Comparison of ENCODE assay signal across 1 cellular context in the genomic region with DNA sequence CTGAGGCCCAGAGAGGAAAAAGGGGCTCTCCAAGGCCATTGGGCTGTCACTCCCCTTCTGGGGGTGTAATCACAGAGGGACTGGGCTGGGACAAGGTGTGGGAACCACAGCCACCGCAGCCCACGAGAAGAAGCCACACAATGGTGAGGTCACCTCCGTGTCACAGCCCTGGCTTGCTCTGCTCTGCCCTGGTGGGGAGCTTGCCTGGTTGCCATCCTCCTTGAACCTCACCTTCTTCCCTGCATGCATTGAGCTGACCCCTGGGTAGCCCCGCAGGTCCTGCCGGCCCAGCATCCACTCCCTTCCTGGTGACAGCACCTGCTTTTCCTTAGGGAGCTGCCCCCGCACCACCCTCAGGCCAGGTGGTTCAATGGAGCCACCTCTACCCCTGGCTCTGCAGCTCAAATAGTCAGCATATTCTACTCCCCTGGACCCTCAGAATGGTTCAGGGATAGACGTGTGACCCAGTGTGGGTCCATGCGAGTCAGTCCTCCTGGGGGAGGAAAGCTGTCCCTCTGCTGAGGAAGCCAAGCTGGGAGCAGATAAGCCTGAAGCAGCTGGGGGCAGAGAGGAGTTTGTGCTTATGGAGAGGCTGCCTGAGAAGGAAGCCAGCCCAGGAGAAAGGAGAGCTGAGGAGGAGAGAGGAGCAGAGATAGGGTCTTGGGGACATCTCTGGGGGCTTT.
TF ChIP-seq lines count a peak whose summit lies in the region.

No MANE protein-coding gene starts in this region.

TF ChIP-seq in HepG2, 621 proteins besides CTCF, POLR2A, EP300 and RAD21 (continued from another document):
- TF ChIP-seq, protein P1, sequence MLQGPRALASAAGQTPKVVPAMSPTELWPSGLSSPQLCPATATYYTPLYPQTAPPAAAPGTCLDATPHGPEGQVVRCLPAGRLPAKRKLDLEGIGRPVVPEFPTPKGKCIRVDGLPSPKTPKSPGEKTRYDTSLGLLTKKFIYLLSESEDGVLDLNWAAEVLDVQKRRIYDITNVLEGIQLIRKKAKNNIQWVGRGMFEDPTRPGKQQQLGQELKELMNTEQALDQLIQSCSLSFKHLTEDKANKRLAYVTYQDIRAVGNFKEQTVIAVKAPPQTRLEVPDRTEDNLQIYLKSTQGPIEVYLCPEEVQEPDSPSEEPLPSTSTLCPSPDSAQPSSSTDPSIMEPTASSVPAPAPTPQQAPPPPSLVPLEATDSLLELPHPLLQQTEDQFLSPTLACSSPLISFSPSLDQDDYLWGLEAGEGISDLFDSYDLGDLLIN (CRISPR knock-in tag; IDR thresholded peaks at IDR 0.05; ENCODE audit: borderline replicate concordance): no peak
- TF ChIP-seq, protein P2, sequence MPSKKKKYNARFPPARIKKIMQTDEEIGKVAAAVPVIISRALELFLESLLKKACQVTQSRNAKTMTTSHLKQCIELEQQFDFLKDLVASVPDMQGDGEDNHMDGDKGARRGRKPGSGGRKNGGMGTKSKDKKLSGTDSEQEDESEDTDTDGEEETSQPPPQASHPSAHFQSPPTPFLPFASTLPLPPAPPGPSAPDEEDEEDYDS (CRISPR knock-in tag; IDR thresholded peaks at IDR 0.05): no peak
- TF ChIP-seq, protein P3, sequence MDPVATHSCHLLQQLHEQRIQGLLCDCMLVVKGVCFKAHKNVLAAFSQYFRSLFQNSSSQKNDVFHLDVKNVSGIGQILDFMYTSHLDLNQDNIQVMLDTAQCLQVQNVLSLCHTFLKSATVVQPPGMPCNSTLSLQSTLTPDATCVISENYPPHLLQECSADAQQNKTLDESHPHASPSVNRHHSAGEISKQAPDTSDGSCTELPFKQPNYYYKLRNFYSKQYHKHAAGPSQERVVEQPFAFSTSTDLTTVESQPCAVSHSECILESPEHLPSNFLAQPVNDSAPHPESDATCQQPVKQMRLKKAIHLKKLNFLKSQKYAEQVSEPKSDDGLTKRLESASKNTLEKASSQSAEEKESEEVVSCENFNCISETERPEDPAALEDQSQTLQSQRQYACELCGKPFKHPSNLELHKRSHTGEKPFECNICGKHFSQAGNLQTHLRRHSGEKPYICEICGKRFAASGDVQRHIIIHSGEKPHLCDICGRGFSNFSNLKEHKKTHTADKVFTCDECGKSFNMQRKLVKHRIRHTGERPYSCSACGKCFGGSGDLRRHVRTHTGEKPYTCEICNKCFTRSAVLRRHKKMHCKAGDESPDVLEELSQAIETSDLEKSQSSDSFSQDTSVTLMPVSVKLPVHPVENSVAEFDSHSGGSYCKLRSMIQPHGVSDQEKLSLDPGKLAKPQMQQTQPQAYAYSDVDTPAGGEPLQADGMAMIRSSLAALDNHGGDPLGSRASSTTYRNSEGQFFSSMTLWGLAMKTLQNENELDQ (CRISPR knock-in tag; IDR thresholded peaks at IDR 0.05; ENCODE audit: borderline replicate concordance): no peak
- no peak for TF ChIP-seq MEIS2 (CRISPR knock-in tag; IDR thresholded peaks at IDR 0.05)
- TF ChIP-seq, protein P4, sequence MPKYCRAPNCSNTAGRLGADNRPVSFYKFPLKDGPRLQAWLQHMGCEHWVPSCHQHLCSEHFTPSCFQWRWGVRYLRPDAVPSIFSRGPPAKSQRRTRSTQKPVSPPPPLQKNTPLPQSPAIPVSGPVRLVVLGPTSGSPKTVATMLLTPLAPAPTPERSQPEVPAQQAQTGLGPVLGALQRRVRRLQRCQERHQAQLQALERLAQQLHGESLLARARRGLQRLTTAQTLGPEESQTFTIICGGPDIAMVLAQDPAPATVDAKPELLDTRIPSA (CRISPR knock-in tag; IDR thresholded peaks at IDR 0.05; ENCODE audit: borderline replicate concordance): no peak
- TF ChIP-seq ZNF205 (CRISPR knock-in tag; IDR thresholded peaks at IDR 0.05): no peak
- no peak for TF ChIP-seq ZNF460 (CRISPR knock-in tag; IDR thresholded peaks at IDR 0.05; ENCODE audit: borderline replicate concordance)
- no peak for TF ChIP-seq PLRG1 (conservative IDR thresholded peaks at IDR 0.05)
- TF ChIP-seq, protein P5, sequence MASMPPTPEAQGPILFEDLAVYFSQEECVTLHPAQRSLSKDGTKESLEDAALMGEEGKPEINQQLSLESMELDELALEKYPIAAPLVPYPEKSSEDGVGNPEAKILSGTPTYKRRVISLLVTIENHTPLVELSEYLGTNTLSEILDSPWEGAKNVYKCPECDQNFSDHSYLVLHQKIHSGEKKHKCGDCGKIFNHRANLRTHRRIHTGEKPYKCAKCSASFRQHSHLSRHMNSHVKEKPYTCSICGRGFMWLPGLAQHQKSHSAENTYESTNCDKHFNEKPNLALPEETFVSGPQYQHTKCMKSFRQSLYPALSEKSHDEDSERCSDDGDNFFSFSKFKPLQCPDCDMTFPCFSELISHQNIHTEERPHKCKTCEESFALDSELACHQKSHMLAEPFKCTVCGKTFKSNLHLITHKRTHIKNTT (CRISPR knock-in tag; IDR thresholded peaks at IDR 0.05): no peak
- no peak for TF ChIP-seq ZBTB42 (CRISPR knock-in tag; IDR thresholded peaks at IDR 0.05)
- TF ChIP-seq ZNF121 (CRISPR knock-in tag; IDR thresholded peaks at IDR 0.05): no peak
- no peak for TF ChIP-seq TCF7L2 (IDR thresholded peaks at IDR 0.05; ENCODE audit: low read depth, low read length)
- TF ChIP-seq HDAC2 (CRISPR knock-in tag; IDR thresholded peaks at IDR 0.05): no peak
- no peak for TF ChIP-seq REL (CRISPR knock-in tag; conservative IDR thresholded peaks at IDR 0.05)
- TF ChIP-seq, protein P6, sequence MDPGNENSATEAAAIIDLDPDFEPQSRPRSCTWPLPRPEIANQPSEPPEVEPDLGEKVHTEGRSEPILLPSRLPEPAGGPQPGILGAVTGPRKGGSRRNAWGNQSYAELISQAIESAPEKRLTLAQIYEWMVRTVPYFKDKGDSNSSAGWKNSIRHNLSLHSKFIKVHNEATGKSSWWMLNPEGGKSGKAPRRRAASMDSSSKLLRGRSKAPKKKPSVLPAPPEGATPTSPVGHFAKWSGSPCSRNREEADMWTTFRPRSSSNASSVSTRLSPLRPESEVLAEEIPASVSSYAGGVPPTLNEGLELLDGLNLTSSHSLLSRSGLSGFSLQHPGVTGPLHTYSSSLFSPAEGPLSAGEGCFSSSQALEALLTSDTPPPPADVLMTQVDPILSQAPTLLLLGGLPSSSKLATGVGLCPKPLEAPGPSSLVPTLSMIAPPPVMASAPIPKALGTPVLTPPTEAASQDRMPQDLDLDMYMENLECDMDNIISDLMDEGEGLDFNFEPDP (CRISPR knock-in tag; conservative IDR thresholded peaks at IDR 0.05): no peak
- no peak for TF ChIP-seq ZNF441 (CRISPR knock-in tag; IDR thresholded peaks at IDR 0.05; ENCODE audit: borderline replicate concordance)
- no peak for TF ChIP-seq RBFOX2 (IDR thresholded peaks at IDR 0.05; ENCODE audit: low read depth, low read length)
- no peak for TF ChIP-seq GATAD1 (CRISPR knock-in tag; IDR thresholded peaks at IDR 0.05)
- no peak for TF ChIP-seq ZNF552 (CRISPR knock-in tag; IDR thresholded peaks at IDR 0.05; ENCODE audit: borderline replicate concordance)
- TF ChIP-seq, protein P7, sequence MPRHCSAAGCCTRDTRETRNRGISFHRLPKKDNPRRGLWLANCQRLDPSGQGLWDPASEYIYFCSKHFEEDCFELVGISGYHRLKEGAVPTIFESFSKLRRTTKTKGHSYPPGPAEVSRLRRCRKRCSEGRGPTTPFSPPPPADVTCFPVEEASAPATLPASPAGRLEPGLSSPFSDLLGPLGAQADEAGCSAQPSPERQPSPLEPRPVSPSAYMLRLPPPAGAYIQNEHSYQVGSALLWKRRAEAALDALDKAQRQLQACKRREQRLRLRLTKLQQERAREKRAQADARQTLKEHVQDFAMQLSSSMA (CRISPR knock-in tag; IDR thresholded peaks at IDR 0.05): no peak
- no peak for TF ChIP-seq ZNF616 (CRISPR knock-in tag; IDR thresholded peaks at IDR 0.05; ENCODE audit: low read depth)
TF ChIP-seq in HepG2: peak in this region for 7.
